Comparison of ENCODE assay signal across 1 cellular context in the genomic region with DNA sequence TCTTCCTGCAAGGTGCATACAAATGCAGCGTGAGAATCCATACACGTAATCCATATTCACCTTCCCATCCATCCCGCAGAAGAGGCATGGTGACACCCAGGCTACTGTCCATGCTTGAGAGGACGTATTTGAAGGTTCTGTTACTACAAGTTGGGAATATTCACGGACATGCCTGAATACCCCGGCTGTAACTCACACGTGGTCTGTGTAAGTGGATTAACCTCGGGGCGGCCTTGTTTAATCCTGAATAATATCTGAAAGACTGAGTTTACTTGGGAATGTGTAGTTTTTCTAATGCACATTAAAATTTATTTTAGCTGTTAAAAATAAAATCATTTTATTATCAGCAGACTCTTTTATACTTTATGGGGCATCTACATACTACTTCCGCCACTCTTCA.
TF ChIP-seq lines count a peak whose summit lies in the region.

No MANE protein-coding gene starts in this region.

TF ChIP-seq in GM12878, 131 proteins besides CTCF, POLR2A, EP300 and RAD21:
- TF ChIP-seq, protein P1, sequence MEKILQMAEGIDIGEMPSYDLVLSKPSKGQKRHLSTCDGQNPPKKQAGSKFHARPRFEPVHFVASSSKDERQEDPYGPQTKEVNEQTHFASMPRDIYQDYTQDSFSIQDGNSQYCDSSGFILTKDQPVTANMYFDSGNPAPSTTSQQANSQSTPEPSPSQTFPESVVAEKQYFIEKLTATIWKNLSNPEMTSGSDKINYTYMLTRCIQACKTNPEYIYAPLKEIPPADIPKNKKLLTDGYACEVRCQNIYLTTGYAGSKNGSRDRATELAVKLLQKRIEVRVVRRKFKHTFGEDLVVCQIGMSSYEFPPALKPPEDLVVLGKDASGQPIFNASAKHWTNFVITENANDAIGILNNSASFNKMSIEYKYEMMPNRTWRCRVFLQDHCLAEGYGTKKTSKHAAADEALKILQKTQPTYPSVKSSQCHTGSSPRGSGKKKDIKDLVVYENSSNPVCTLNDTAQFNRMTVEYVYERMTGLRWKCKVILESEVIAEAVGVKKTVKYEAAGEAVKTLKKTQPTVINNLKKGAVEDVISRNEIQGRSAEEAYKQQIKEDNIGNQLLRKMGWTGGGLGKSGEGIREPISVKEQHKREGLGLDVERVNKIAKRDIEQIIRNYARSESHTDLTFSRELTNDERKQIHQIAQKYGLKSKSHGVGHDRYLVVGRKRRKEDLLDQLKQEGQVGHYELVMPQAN (conservative IDR thresholded peaks at IDR 0.05) = no peak
- TF ChIP-seq HCFC1 (IDR thresholded peaks at IDR 0.05; ENCODE audit: low read length) (no peak), NBN (IDR thresholded peaks at IDR 0.05) (no peak), YY1 (IDR thresholded peaks at IDR 0.05; ENCODE audit: low read depth, low read length) (no peak), SP1 (IDR thresholded peaks at IDR 0.05; ENCODE audit: low read depth, low read length) (no peak), KLF5 (IDR thresholded peaks at IDR 0.05; ENCODE audit: partially characterized antibody) (no peak), RCOR1 (conservative IDR thresholded peaks at IDR 0.05; ENCODE audit: low read depth, low read length) (no peak), SUZ12 (IDR thresholded peaks at IDR 0.05; ENCODE audit: unreplicated experiment) (no peak), MEF2A (IDR thresholded peaks at IDR 0.05; ENCODE audit: insufficient read depth, low read depth, low read length) (no peak), ZNF207 (IDR thresholded peaks at IDR 0.05; ENCODE audit: borderline replicate concordance) (no peak), NR2C2 (IDR thresholded peaks at IDR 0.05; ENCODE audit: borderline replicate concordance, control insufficient read depth, insufficient read length, low read depth) (no peak)
- TF ChIP-seq, protein P2, sequence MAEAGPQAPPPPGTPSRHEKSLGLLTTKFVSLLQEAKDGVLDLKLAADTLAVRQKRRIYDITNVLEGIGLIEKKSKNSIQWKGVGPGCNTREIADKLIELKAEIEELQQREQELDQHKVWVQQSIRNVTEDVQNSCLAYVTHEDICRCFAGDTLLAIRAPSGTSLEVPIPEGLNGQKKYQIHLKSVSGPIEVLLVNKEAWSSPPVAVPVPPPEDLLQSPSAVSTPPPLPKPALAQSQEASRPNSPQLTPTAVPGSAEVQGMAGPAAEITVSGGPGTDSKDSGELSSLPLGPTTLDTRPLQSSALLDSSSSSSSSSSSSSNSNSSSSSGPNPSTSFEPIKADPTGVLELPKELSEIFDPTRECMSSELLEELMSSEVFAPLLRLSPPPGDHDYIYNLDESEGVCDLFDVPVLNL (IDR thresholded peaks at IDR 0.05; ENCODE audit: low read depth, low read length) = no peak
- TF ChIP-seq, protein P3, sequence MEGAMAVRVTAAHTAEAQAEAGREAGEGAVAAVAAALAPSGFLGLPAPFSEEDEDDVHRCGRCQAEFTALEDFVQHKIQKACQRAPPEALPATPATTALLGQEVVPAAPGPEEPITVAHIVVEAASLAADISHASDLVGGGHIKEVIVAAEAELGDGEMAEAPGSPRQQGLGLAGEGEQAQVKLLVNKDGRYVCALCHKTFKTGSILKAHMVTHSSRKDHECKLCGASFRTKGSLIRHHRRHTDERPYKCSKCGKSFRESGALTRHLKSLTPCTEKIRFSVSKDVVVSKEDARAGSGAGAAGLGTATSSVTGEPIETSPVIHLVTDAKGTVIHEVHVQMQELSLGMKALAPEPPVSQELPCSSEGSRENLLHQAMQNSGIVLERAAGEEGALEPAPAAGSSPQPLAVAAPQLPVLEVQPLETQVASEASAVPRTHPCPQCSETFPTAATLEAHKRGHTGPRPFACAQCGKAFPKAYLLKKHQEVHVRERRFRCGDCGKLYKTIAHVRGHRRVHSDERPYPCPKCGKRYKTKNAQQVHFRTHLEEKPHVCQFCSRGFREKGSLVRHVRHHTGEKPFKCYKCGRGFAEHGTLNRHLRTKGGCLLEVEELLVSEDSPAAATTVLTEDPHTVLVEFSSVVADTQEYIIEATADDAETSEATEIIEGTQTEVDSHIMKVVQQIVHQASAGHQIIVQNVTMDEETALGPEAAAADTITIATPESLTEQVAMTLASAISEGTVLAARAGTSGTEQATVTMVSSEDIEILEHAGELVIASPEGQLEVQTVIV (IDR thresholded peaks at IDR 0.05; ENCODE audit: borderline replicate concordance, partially characterized antibody) = no peak
- TF ChIP-seq, protein P4, sequence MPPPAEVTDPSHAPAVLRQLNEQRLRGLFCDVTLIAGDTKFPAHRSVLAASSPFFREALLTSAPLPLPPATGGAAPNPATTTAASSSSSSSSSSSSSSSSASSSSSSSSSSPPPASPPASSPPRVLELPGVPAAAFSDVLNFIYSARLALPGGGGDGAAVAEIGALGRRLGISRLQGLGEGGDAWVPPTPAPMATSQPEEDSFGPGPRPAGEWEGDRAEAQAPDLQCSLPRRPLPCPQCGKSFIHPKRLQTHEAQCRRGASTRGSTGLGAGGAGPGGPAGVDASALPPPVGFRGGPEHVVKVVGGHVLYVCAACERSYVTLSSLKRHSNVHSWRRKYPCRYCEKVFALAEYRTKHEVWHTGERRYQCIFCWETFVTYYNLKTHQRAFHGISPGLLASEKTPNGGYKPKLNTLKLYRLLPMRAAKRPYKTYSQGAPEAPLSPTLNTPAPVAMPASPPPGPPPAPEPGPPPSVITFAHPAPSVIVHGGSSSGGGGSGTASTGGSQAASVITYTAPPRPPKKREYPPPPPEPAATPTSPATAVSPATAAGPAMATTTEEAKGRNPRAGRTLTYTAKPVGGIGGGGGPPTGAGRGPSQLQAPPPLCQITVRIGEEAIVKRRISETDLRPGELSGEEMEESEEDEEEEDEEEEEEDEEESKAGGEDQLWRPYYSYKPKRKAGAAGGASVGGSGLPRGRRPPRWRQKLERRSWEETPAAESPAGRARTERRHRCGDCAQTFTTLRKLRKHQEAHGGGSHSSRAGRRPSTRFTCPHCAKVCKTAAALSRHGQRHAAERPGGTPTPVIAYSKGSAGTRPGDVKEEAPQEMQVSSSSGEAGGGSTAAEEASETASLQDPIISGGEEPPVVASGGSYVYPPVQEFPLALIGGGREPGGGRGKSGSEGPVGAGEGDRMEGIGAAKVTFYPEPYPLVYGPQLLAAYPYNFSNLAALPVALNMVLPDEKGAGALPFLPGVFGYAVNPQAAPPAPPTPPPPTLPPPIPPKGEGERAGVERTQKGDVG (CRISPR knock-in tag; IDR thresholded peaks at IDR 0.05) = no peak
- TF ChIP-seq, protein P5, sequence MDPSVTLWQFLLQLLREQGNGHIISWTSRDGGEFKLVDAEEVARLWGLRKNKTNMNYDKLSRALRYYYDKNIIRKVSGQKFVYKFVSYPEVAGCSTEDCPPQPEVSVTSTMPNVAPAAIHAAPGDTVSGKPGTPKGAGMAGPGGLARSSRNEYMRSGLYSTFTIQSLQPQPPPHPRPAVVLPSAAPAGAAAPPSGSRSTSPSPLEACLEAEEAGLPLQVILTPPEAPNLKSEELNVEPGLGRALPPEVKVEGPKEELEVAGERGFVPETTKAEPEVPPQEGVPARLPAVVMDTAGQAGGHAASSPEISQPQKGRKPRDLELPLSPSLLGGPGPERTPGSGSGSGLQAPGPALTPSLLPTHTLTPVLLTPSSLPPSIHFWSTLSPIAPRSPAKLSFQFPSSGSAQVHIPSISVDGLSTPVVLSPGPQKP (IDR thresholded peaks at IDR 0.05; ENCODE audit: low read depth, low read length) = no peak
- TF ChIP-seq, protein P6, sequence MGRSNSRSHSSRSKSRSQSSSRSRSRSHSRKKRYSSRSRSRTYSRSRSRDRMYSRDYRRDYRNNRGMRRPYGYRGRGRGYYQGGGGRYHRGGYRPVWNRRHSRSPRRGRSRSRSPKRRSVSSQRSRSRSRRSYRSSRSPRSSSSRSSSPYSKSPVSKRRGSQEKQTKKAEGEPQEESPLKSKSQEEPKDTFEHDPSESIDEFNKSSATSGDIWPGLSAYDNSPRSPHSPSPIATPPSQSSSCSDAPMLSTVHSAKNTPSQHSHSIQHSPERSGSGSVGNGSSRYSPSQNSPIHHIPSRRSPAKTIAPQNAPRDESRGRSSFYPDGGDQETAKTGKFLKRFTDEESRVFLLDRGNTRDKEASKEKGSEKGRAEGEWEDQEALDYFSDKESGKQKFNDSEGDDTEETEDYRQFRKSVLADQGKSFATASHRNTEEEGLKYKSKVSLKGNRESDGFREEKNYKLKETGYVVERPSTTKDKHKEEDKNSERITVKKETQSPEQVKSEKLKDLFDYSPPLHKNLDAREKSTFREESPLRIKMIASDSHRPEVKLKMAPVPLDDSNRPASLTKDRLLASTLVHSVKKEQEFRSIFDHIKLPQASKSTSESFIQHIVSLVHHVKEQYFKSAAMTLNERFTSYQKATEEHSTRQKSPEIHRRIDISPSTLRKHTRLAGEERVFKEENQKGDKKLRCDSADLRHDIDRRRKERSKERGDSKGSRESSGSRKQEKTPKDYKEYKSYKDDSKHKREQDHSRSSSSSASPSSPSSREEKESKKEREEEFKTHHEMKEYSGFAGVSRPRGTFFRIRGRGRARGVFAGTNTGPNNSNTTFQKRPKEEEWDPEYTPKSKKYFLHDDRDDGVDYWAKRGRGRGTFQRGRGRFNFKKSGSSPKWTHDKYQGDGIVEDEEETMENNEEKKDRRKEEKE (IDR thresholded peaks at IDR 0.05) = no peak
- TF ChIP-seq, protein P7, sequence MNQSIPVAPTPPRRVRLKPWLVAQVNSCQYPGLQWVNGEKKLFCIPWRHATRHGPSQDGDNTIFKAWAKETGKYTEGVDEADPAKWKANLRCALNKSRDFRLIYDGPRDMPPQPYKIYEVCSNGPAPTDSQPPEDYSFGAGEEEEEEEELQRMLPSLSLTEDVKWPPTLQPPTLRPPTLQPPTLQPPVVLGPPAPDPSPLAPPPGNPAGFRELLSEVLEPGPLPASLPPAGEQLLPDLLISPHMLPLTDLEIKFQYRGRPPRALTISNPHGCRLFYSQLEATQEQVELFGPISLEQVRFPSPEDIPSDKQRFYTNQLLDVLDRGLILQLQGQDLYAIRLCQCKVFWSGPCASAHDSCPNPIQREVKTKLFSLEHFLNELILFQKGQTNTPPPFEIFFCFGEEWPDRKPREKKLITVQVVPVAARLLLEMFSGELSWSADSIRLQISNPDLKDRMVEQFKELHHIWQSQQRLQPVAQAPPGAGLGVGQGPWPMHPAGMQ (IDR thresholded peaks at IDR 0.05; ENCODE audit: borderline replicate concordance) = no peak
- TF ChIP-seq, protein P8, sequence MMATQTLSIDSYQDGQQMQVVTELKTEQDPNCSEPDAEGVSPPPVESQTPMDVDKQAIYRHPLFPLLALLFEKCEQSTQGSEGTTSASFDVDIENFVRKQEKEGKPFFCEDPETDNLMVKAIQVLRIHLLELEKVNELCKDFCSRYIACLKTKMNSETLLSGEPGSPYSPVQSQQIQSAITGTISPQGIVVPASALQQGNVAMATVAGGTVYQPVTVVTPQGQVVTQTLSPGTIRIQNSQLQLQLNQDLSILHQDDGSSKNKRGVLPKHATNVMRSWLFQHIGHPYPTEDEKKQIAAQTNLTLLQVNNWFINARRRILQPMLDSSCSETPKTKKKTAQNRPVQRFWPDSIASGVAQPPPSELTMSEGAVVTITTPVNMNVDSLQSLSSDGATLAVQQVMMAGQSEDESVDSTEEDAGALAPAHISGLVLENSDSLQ (IDR thresholded peaks at IDR 0.05) = no peak
